In the genomic region with DNA sequence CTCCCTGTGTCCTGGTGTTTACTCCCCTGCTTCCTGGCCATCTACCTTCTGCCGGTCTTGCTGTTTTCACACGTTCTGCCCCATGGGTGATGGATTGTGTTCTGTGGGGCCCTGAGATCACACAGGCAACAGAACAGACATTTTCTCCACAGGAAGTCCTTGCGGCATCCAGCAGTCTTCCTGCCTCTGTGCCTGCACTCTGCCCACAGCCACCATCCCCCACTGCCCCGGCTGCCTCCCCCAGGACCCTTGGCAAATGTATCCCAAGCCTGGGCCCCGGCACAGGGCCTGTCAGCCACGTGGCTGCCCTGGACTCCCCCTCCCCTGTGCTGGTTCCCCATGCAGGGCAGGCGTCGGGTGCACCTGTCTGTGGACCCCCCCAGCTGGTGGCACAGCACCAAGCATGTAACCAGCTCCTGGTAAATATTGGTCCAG, we compare ENCODE assay signal across 10 cellular contexts.
DNase-seq lines count a peak whose midpoint lies in the region; ATAC-seq and TF ChIP-seq lines count a peak whose summit lies in the region.
"Had no signal": no experiment of that assay in that cellular context is flagged by ENCODE, and none has a peak within 500 bp of the region (broad histone marks: within the 10 kb centered on the region; RNA-seq: fewer than 3 reads in every experiment).

No MANE protein-coding gene starts in this region.

- no peak overlapping the region for H3K18ac ChIP-seq in trophoblast cell (ENCODE audit: low read length)

- peaks cover 9% of the 10 kb centered on the region for H3K27me3 ChIP-seq in trophoblast cell (ENCODE audit: insufficient read depth, low read length)

- H3K79me2 ChIP-seq in trophoblast cell (ENCODE audit: control insufficient read depth, insufficient read depth, low read length, poor library complexity), result no peaks in the 10 kb centered on the region

- no peak overlapping the region for H3K27ac ChIP-seq in trophoblast cell (ENCODE audit: low read depth, low read length)

- H2AK5ac ChIP-seq in trophoblast cell (ENCODE audit: low read length), result no peak overlapping the region

- ATAC-seq in HG02623 (IDR thresholded peaks at IDR 0.05; ENCODE audit: unreplicated experiment), result no peak
- ATAC-seq in GM19455 (IDR thresholded peaks at IDR 0.05; ENCODE audit: unreplicated experiment), result no peak
- no peak for ATAC-seq in HG03432 (IDR thresholded peaks at IDR 0.05; ENCODE audit: unreplicated experiment)
- ATAC-seq: GM12878 had no signal

- H2BK120ac ChIP-seq in trophoblast cell (ENCODE audit: insufficient read depth, low read length, poor library complexity), result no peak overlapping the region

- H2BK5ac ChIP-seq in trophoblast cell (ENCODE audit: low read depth, low read length, poor library complexity), result no peak overlapping the region

- no peak overlapping the region for H3K14ac ChIP-seq in trophoblast cell (ENCODE audit: low read length)

- H3K4me1 ChIP-seq in trophoblast cell (ENCODE audit: control insufficient read depth in 1 of 2, insufficient read depth in 2 of 2, low read length in 2 of 2), result peaks cover 0 to 3% of the 10 kb centered on the region in 2 experiments

- no peak overlapping the region for H3K23ac ChIP-seq in trophoblast cell (ENCODE audit: low read length)

- H4K12ac ChIP-seq in trophoblast cell (ENCODE audit: low read depth, low read length), result no peak overlapping the region

- no peak overlapping the region for H3K9ac ChIP-seq in trophoblast cell (ENCODE audit: low read length)

- no peak overlapping the region for H2AFZ ChIP-seq in trophoblast cell (ENCODE audit: insufficient read depth, low read length, poor library complexity)

- no peak overlapping the region for H4K8ac ChIP-seq in trophoblast cell (ENCODE audit: low read depth, low read length)

- WGBS in trophoblast cell (ENCODE audit: extremely low coverage, insufficient coverage, insufficient read length), result no CpG with 5 or more reads among the region's 8 CpGs

- H3K4ac ChIP-seq in trophoblast cell (ENCODE audit: low read depth, low read length), result no peak overlapping the region

- DNase-seq in NCI-H1417 (lab: John Stamatoyannopoulos, UW), result peak in 2 of 3 experiments; percentile 35 to 64
- DNase-seq in NCI-H1417 treated with DMSO at 0.1 percent for 48 hours (lab: John Stamatoyannopoulos, UW), result no peak
- DNase-seq in head of caudate nucleus, result peak in 31 of 42 donors; percentile 17 to 74 (median 45)
- DNase-seq in trophoblast cell, result no peak
- DNase-seq: MM.1S had no signal

- peaks cover 9% of the 10 kb centered on the region for H3K9me3 ChIP-seq in trophoblast cell (ENCODE audit: insufficient read depth, low read depth, low read length)

- peak overlapping the region; percentile 39 for H3K4me2 ChIP-seq in trophoblast cell (ENCODE audit: low read length)

- H2BK12ac ChIP-seq in trophoblast cell (ENCODE audit: low read length), result no peak overlapping the region

- H3K36me3 ChIP-seq in trophoblast cell (ENCODE audit: control insufficient read depth in 1 of 2, insufficient read depth in 2 of 2, low read length in 2 of 2), result no peaks in the 10 kb centered on the region

- intact Hi-C loops in head of caudate nucleus (cut with DNase I), result no loop called here

- no peak overlapping the region for H3K4me3 ChIP-seq in trophoblast cell (ENCODE audit: low read depth, low read length)
- H3K4me3 ChIP-seq: GM12878 had no signal

- no peaks in the 10 kb centered on the region for H3K79me1 ChIP-seq in trophoblast cell (ENCODE audit: low read length)

- no peak overlapping the region for H4K91ac ChIP-seq in trophoblast cell (ENCODE audit: low read depth, low read length)

TF ChIP-seq in PFSK-1, 5 proteins besides CTCF, POLR2A, EP300 and RAD21:
- TF ChIP-seq POLR2AphosphoS5 (IDR thresholded peaks at IDR 0.05; ENCODE audit: low read depth, low read length) (no peak), FOXP2 (optimal IDR thresholded peaks at IDR 0.05; ENCODE audit: borderline replicate concordance, extremely low read depth, extremely low read length, insufficient read depth) (peak; percentile 91), TAF1 (IDR thresholded peaks at IDR 0.05; ENCODE audit: borderline replicate concordance, insufficient read depth, low read length) (no peak), REST (IDR thresholded peaks at IDR 0.05; ENCODE audit: insufficient read depth in 1 of 2, low read depth in 2 of 2, low read length in 2 of 2) (no peak), SIN3A (IDR thresholded peaks at IDR 0.05; ENCODE audit: borderline replicate concordance, insufficient read depth, low read length) (no peak)

Comparison
In these comparisons a context has a peak if more than half of its experiments do, and no peak if none do; other contexts are left out.
1. DNase-seq: peak in NCI-H1417 (2 of 3) and head of caudate nucleus (31 of 42); none in NCI-H1417 treated with DMSO at 0.1 percent for 48 hours (single experiment) and trophoblast cell (0 of 2).